Comparison of ENCODE assay signal across 14 cellular contexts in genomic region chr1:161710562-161710961, GRCh38. TPM values are rescaled to one million over a fixed set of nuclear protein-coding genes. Genes with fewer than 3 reads are reported as not detected.
"Had no signal": no experiment of that assay in that cellular context is flagged by ENCODE, and none has a peak within 500 bp of the region (broad histone marks: within the 10 kb centered on the region; RNA-seq: fewer than 3 reads in every experiment).

No MANE protein-coding gene starts in this region.

- H3K36me3 Mint-ChIP-seq: activated naive CD4-positive, alpha-beta T cell treated with anti-CD3 and anti-CD28 coated beads, Interleukin-2, amount 10 ng/mL, durations not matched to agents 7 days and 5 days had no signal

- H3K36me3 ChIP-seq: gastroesophageal sphincter, left lung, prostate gland, transverse colon had no signal

- H3K4me3 Mint-ChIP-seq: activated naive CD4-positive, alpha-beta T cell treated with anti-CD3 and anti-CD28 coated beads, Interleukin-2, amount 10 ng/mL, durations not matched to agents 7 days and 5 days; nephron had no signal

- H3K4me1 ChIP-seq: gastroesophageal sphincter, left lung, prostate gland, transverse colon had no signal

- H3K9me3 Mint-ChIP-seq: activated naive CD4-positive, alpha-beta T cell treated with anti-CD3 and anti-CD28 coated beads, Interleukin-2, amount 10 ng/mL, durations not matched to agents 7 days and 5 days; activated T-helper 2 cell treated with anti-CD3 and anti-CD28 coated beads, Interferon-gamma antibody, Interleukin-2, Interleukin-4, amounts not matched to agents 10 μg/mL and 5 μg/mL and 100 μg/mL, durations not matched to agents 14 hours and 24 hours and 36 hours; nephron had no signal

- H3K9me3 ChIP-seq: gastroesophageal sphincter, left lung, prostate gland, transverse colon had no signal

- H3K27ac Mint-ChIP-seq: activated naive CD4-positive, alpha-beta T cell treated with anti-CD3 and anti-CD28 coated beads, Interleukin-2, amount 10 ng/mL, durations not matched to agents 7 days and 5 days; activated T-helper 2 cell treated with anti-CD3 and anti-CD28 coated beads, Interferon-gamma antibody, Interleukin-2, Interleukin-4, amounts not matched to agents 10 μg/mL and 5 μg/mL and 100 μg/mL, durations not matched to agents 14 hours and 24 hours and 36 hours; nephron had no signal

- H3K4me1 Mint-ChIP-seq: nephron had no signal

- H3K4me3 ChIP-seq: gastroesophageal sphincter, left lung, prostate gland, transverse colon had no signal

- H3K27ac ChIP-seq: gastroesophageal sphincter, left lung, prostate gland, transverse colon had no signal

- DNase-seq: activated naive CD4-positive, alpha-beta T cell treated with anti-CD3 and anti-CD28 coated beads, Interleukin-2, amount 10 ng/mL, durations not matched to agents 7 days and 5 days; caudate nucleus; cortex of kidney; effector CD8-positive, alpha-beta T cell; islet precursor cell; left lung; mesenchymal stem cell; stimulated activated naive CD4-positive, alpha-beta T cell; substantia nigra; transverse colon had no signal

RNA-seq across cellular contexts. Expression of gene FCRLA, which starts 3.5 kb away (rescaled TPM):
- total RNA-seq: activated T-helper 2 cell treated with anti-CD3 and anti-CD28 coated beads, Interferon-gamma antibody, Interleukin-2, Interleukin-4, amounts not matched to agents 10 μg/mL and 5 μg/mL and 100 μg/mL, durations not matched to agents 14 hours and 24 hours and 36 hours; gastroesophageal sphincter; prostate gland had no signal

RNA-seq across cellular contexts. Expression of gene FCRLB, which starts 10.8 kb away (rescaled TPM):
- total RNA-seq: activated T-helper 2 cell treated with anti-CD3 and anti-CD28 coated beads, Interferon-gamma antibody, Interleukin-2, Interleukin-4, amounts not matched to agents 10 μg/mL and 5 μg/mL and 100 μg/mL, durations not matched to agents 14 hours and 24 hours and 36 hours had no signal

RNA-seq across cellular contexts. Expression of gene FCGR2B, which starts 47.6 kb away (rescaled TPM):
- total RNA-seq: activated T-helper 2 cell treated with anti-CD3 and anti-CD28 coated beads, Interferon-gamma antibody, Interleukin-2, Interleukin-4, amounts not matched to agents 10 μg/mL and 5 μg/mL and 100 μg/mL, durations not matched to agents 14 hours and 24 hours and 36 hours had no signal
